ENCODE assay signal across 12 cellular contexts in genomic region chr3:159788291-159788690, GRCh38. TPM values are rescaled to one million over a fixed set of nuclear protein-coding genes. Genes with fewer than 3 reads are reported as not detected.
DNase-seq lines count a peak whose midpoint lies in the region; ATAC-seq and TF ChIP-seq lines count a peak whose summit lies in the region.
"Had no signal": no experiment of that assay in that cellular context is flagged by ENCODE, and none has a peak within 500 bp of the region (broad histone marks: within the 10 kb centered on the region; RNA-seq: fewer than 3 reads in every experiment).

No MANE protein-coding gene starts in this region.

- H2AK9ac ChIP-seq in IMR-90 (replicated peaks; ENCODE audit: low read depth, low read length, poor library complexity), result no peak overlapping the region

- H3K79me1 ChIP-seq in IMR-90 (ENCODE audit: low read depth in 1 of 2, low read length in 2 of 2), result peaks cover 31 to 75% of the 10 kb centered on the region in 2 experiments

- no peak overlapping the region for H4K91ac ChIP-seq in IMR-90 (ENCODE audit: insufficient read depth, low read depth, low read length)

- no peak overlapping the region; the same call in 1 of the 2 replicates for H2AK5ac ChIP-seq in IMR-90 (ENCODE audit: low read depth, low read length)

- no peak overlapping the region for H2AFZ ChIP-seq in IMR-90 (replicated peaks; ENCODE audit: low read length, poor library complexity)

- intact Hi-C loops in IMR-90 (cut with micrococcal nuclease), result no loop called here
- intact Hi-C loops in left lung (cut with DNase I), result no loop called here
- intact Hi-C loops in lower leg skin (cut with DNase I; ENCODE audit: low total_unique reads), result no loop called here

- H3K4me2 ChIP-seq in IMR-90 (ENCODE audit: low read depth, low read length), result peak overlapping the region; percentile 91

- ATAC-seq in IMR-90 (ENCODE audit: low read depth), result no peak
- peak; percentile 42 for ATAC-seq in left lung
- ATAC-seq: effector memory CD8-positive, alpha-beta T cell had no signal

- no TSS peak for BruUV-seq in IMR-90 (replicated peaks; lab: Mats Ljungman, UMichigan)

- H3K9me3 ChIP-seq in IMR-90 (ENCODE audit: control insufficient read depth, insufficient read depth, low read length), result no peaks in the 10 kb centered on the region
- H3K9me3 ChIP-seq in left lung, result no peaks in the 10 kb centered on the region
- H3K9me3 ChIP-seq: heart left ventricle had no signal

- H3K4me3 ChIP-seq in IMR-90 (ENCODE audit: insufficient read depth, low read depth, low read length) (no peak overlapping the region), brain microvascular endothelial cell (ENCODE audit: low read depth, low read length) (no peak overlapping the region), left lung (no peak overlapping the region), lower leg skin (ENCODE audit: low read depth, poor library complexity, severe bottlenecking) (no peak overlapping the region), H7 (ENCODE audit: insufficient read depth, low read depth, low read length) (no peak overlapping the region)
- H3K4me3 ChIP-seq: heart left ventricle had no signal

- WGBS in IMR-90 (ENCODE audit: extremely low coverage in 2 of 2, insufficient read length in 1 of 2), 2 experiments, result no CpG with 5 or more reads among the region's 3 CpGs
- 50 to 61% methylated on average over 3 of the region's 3 CpGs for WGBS in lower leg skin, 2 donors

- peaks cover 15% of the 10 kb centered on the region for H4K20me1 ChIP-seq in IMR-90 (ENCODE audit: insufficient read depth, low read length)

- peak overlapping the region; percentile 43; the same call in 1 of the 2 replicates for H3K27ac ChIP-seq in IMR-90 (ENCODE audit: insufficient read depth, low read length)
- H3K27ac ChIP-seq in brain microvascular endothelial cell, result peak overlapping the region; percentile 93
- peak overlapping the region; percentile 53 to 72 for H3K27ac ChIP-seq in left lung
- H3K27ac ChIP-seq in temporal lobe (ENCODE audit: low read depth, low read length), result peak overlapping the region; percentile 87

- H3K4me1 ChIP-seq in IMR-90 (ENCODE audit: control insufficient read depth, insufficient read depth, low read length) (peaks cover 35% of the 10 kb centered on the region), left lung (peaks cover 8 to 29% of the 10 kb centered on the region in 2 donors)

- H3K27me3 ChIP-seq in IMR-90 (ENCODE audit: control insufficient read depth, insufficient read depth, low read length), result no peaks in the 10 kb centered on the region
- no peaks in the 10 kb centered on the region for H3K27me3 ChIP-seq in brain microvascular endothelial cell (replicated peaks)
- H3K27me3 ChIP-seq in left lung, result no peaks in the 10 kb centered on the region
- H3K27me3 ChIP-seq in H7 (ENCODE audit: control insufficient read depth, insufficient read depth, low read length), result no peaks in the 10 kb centered on the region
- H3K27me3 ChIP-seq: heart left ventricle had no signal

- TF ChIP-seq RAD21 in IMR-90 (IDR thresholded peaks at IDR 0.05; ENCODE audit: low read length), result no peak

- CTCF ChIA-PET in IMR-90 (lab: Yijun Ruan, JAX), result interaction anchor here (0.9 kb wide), 2 partner anchors 12 to 22 kb away, joined by 3 to 4 read pairs; no protein-coding TSS in a partner anchor

- dilution Hi-C loops in IMR-90 (cut with HindIII; ENCODE audit: low sequenced_read_pairs, unreplicated experiment), result no loop called here

- H3K56ac ChIP-seq in IMR-90 (ENCODE audit: extremely low read depth, insufficient read depth, low read length), result no peak overlapping the region

- TF ChIP-seq POLR2A in IMR-90 (IDR thresholded peaks at IDR 0.05; ENCODE audit: low read depth, low read length) (no peak), lower leg skin (IDR thresholded peaks at IDR 0.05) (no peak)

- H2BK15ac ChIP-seq in IMR-90 (ENCODE audit: low read depth, low read length), result peak overlapping the region; percentile 9; the same call in 1 of the 3 replicates

- in situ Hi-C loops in IMR-90 (cut with MboI; ENCODE audit: low sequenced_read_pairs) (no loop called here), brain microvascular endothelial cell (cut with HindIII; ENCODE audit: low pct_ligation_motif_present, low sequenced_read_pairs) (loop anchor here (25.0 kb wide), 1 partner anchor 176 kb away; no protein-coding TSS in a partner anchor)

- peak overlapping the region in 1 of 2 experiments; percentile 6; a peak in 2 of 4 replicates for H4K8ac ChIP-seq in IMR-90 (ENCODE audit: low read depth in 2 of 2, low read length in 2 of 2)

- DNase-seq in IMR-90 (no peak), brain microvascular endothelial cell (no peak), left lung (no peak), NCI-H2107 treated with DMSO at 0.1 percent for 48 hours (lab: John Stamatoyannopoulos, UW; ENCODE audit: unreplicated experiment) (no peak), lower leg skin (ENCODE audit: low spot score in 2 of 2) (no peak), H7 (no peak)
- no peak for DNase-seq in stimulated activated CD4-positive, alpha-beta T cell treated with anti-CD3 and anti-CD28 coated beads, Interleukin-1b, Interleukin-23, amount 100 ng/mL, for 48 hours
- DNase-seq: activated naive CD8-positive, alpha-beta T cell treated with anti-CD3 and anti-CD28 coated beads, Interleukin-2, amount 10 ng/mL, durations not matched to agents 7 days and 5 days; effector memory CD8-positive, alpha-beta T cell; heart left ventricle; NCI-H510A had no signal

- peaks cover 30% of the 10 kb centered on the region for H3K9me1 ChIP-seq in IMR-90 (ENCODE audit: insufficient read depth, low read length)

- H3K36me3 ChIP-seq in IMR-90 (ENCODE audit: control insufficient read depth, insufficient read depth, low read length) (no peaks in the 10 kb centered on the region), brain microvascular endothelial cell (replicated peaks) (no peaks in the 10 kb centered on the region), left lung (no peaks in the 10 kb centered on the region), H7 (replicated peaks; ENCODE audit: control insufficient read depth, insufficient read depth, low read length) (no peaks in the 10 kb centered on the region)
- H3K36me3 ChIP-seq: heart left ventricle had no signal

- H3K14ac ChIP-seq in IMR-90 (replicated peaks; ENCODE audit: low read depth, low read length), result peak overlapping the region; percentile 73

- peak overlapping the region; percentile 7; the same call in 1 of the 2 replicates for H4K5ac ChIP-seq in IMR-90 (ENCODE audit: low read depth, low read length)

- peak overlapping the region; percentile 69; the same call in 1 of the 2 replicates for H3K18ac ChIP-seq in IMR-90 (ENCODE audit: low read depth, low read length)

- H3K23ac ChIP-seq in IMR-90 (ENCODE audit: low read depth, low read length), result peak overlapping the region; percentile 60; the same call in 1 of the 2 replicates

- H2BK120ac ChIP-seq in IMR-90 (ENCODE audit: low read depth, low read length), result peak overlapping the region; percentile 51; the same call in 1 of the 2 replicates

- TF ChIP-seq CTCF in IMR-90 (conservative IDR thresholded peaks at IDR 0.05; ENCODE audit: low read depth, low read length) (no peak), brain microvascular endothelial cell (IDR thresholded peaks at IDR 0.05; ENCODE audit: low read depth, low read length, missing control alignments) (no peak), left lung (IDR thresholded peaks at IDR 0.05) (no peak), lower leg skin (IDR thresholded peaks at IDR 0.05) (no peak)

- H2BK5ac ChIP-seq in IMR-90 (ENCODE audit: low read depth, low read length, poor library complexity, severe bottlenecking), result peak overlapping the region; percentile 74

- POLR2A ChIA-PET in IMR-90 (lab: Charles Lee; ENCODE audit: unreplicated experiment), result no interaction called here

- H3K4ac ChIP-seq in IMR-90 (ENCODE audit: low read depth, low read length), result peak overlapping the region; percentile 58; the same call in 1 of the 2 replicates

- H2BK20ac ChIP-seq in IMR-90 (ENCODE audit: low read depth, low read length), result peak overlapping the region; percentile 57; the same call in 1 of the 2 replicates

- H3K9ac ChIP-seq in IMR-90 (ENCODE audit: low read depth, low read length), result no peak overlapping the region

TF ChIP-seq in IMR-90, 13 proteins besides CTCF, POLR2A, EP300 and RAD21:
- no peak for TF ChIP-seq MAZ (IDR thresholded peaks at IDR 0.05; ENCODE audit: borderline replicate concordance, low read depth, low read length)
- TF ChIP-seq RCOR1 (IDR thresholded peaks at IDR 0.05; ENCODE audit: insufficient replicate concordance, low read length), result no peak
- no peak for TF ChIP-seq NFE2L2 (IDR thresholded peaks at IDR 0.05; ENCODE audit: low read depth, low read length)

RNA-seq across cellular contexts. Expression of gene SCHIP1, which starts 51.4 kb away (rescaled TPM):
- total RNA-seq in IMR-90 (2012; rRNA removed) (5.0 and 5.4 TPM in 2 replicates), left lung (1 to 10 TPM; 5.8 to 6.2 TPM), temporal lobe (34.7 TPM), lower leg skin (1 to 10 TPM in 2 of 4 donors, under 1 TPM in 2; 0.15 to 1.5 (median 0.78) TPM)
- 2.8 and 3.9 TPM in 2 replicates for polyA plus RNA-seq in IMR-90 (2012; rRNA removed)
- 0.21 and 0.57 TPM in 2 replicates for polyA plus RNA-seq in IMR-90 (2012; cell fraction: cytosol; rRNA removed)
- 3.5 and 19.4 TPM in 2 replicates for polyA plus RNA-seq in IMR-90 (2012; cell fraction: nucleus; rRNA removed; ENCODE audit: low replicate concordance)
- 0.52 and 0.74 TPM in 2 replicates for total RNA-seq in H7 (2014; rRNA removed; shearing (Covaris generic))
- total RNA-seq: activated naive CD8-positive, alpha-beta T cell treated with anti-CD3 and anti-CD28 coated beads, Interleukin-2, amount 10 ng/mL, durations not matched to agents 7 days and 5 days had no signal

Comparison
In these comparisons a context has a peak if more than half of its experiments do, and no peak if none do; other contexts are left out.
1. H3K27ac ChIP-seq: peak in every context shown above with its lines; median percentile 93 in brain microvascular endothelial cell; 87 in temporal lobe; 62 in left lung; 43 in IMR-90.